ENCODE assay signal across 33 cellular contexts in the genomic region with DNA sequence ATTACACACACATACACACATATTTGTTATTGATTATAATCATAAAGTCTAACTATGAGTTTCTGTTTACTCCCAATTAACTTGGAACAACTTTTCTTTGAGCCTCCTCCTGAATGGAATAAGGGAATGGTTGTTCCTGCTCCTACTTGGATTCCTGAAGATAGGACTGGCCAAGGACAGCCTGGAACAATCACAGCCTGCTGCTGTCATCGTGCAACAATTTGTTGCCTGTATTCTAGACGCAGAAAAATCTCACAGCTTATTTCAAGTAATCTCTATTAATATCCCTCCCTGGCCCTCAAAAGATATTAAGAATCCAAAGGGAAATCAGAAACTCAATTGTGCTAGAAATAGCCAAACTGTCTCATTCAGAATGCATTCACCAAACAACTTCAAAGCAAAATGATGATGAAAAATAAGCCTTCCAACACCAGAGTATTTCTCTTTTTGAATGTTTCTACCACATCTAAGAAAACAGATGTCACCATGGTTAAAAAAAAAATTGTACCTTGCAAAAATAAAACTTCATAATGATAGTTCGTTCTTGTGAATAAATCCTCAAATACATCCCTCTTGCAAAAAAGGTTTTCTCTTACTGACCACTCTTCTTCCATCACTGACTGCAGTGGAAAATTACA. TPM values are rescaled to one million over a fixed set of nuclear protein-coding genes. Genes with fewer than 3 reads are reported as not detected.
DNase-seq lines count a peak whose midpoint lies in the region; ATAC-seq and TF ChIP-seq lines count a peak whose summit lies in the region.
"Had no signal": no experiment of that assay in that cellular context is flagged by ENCODE, and none has a peak within 500 bp of the region (broad histone marks: within the 10 kb centered on the region; RNA-seq: fewer than 3 reads in every experiment).

No MANE protein-coding gene starts in this region.

- H3K27me3 ChIP-seq in ascending aorta (no peaks in the 10 kb centered on the region), left ventricle myocardium inferior (ENCODE audit: low read depth) (no peaks in the 10 kb centered on the region), parathyroid adenoma (ENCODE audit: control insufficient read depth, insufficient read depth, low read length) (no peaks in the 10 kb centered on the region), right lobe of liver (no peaks in the 10 kb centered on the region)
- H3K27me3 ChIP-seq: adrenal gland, brain microvascular endothelial cell, gastrocnemius medialis, ovary, SJCRH30 had no signal

- H3K36me3 ChIP-seq in ascending aorta (no peaks in the 10 kb centered on the region), left ventricle myocardium inferior (no peaks in the 10 kb centered on the region), parathyroid adenoma (ENCODE audit: control insufficient read depth, insufficient read depth, low read length) (no peaks in the 10 kb centered on the region), right lobe of liver (no peaks in the 10 kb centered on the region)
- H3K36me3 ChIP-seq: adrenal gland, brain microvascular endothelial cell, gastrocnemius medialis, ovary, SJCRH30 had no signal

- ATAC-seq in HG02884 (IDR thresholded peaks at IDR 0.05; ENCODE audit: unreplicated experiment) (no peak), right lobe of liver (no peak), GM21529 (IDR thresholded peaks at IDR 0.05; ENCODE audit: unreplicated experiment) (no peak)
- ATAC-seq: activated CD8-positive, alpha-beta T cell treated with anti-CD3 and anti-CD28 coated beads for 36 hours; CD8-positive, alpha-beta T cell; natural killer cell treated with Interleukin-12 subunit alpha and Interleukin-12 subunit beta and Interleukin-15 and Interleukin-18, amount 100 ng/mL, for 72 hours; sciatic nerve; stimulated activated naive CD8-positive, alpha-beta T cell treated with anti-CD3 and anti-CD28 coated beads, Interleukin-15, amount 100 ng/mL, for 72 hours had no signal

- 69% methylated on average over 3 of the region's 3 CpGs for WGBS in right lobe of liver (ENCODE audit: insufficient coverage, low coverage, low lambda C conversion rate, missing lambda C conversion rate)

- H3K9me3 ChIP-seq in ascending aorta (peaks cover 4 to 6% of the 10 kb centered on the region in 2 donors), left ventricle myocardium inferior (replicated peaks) (peaks cover 18% of the 10 kb centered on the region), parathyroid adenoma (ENCODE audit: control insufficient read depth, low read length) (no peaks in the 10 kb centered on the region), right lobe of liver (no peaks in the 10 kb centered on the region)
- H3K9me3 ChIP-seq: gastrocnemius medialis, ovary, SJCRH30 had no signal

- DNase-seq in EH (ENCODE audit: low read depth), result peak; percentile 48
- DNase-seq in ascending aorta (ENCODE audit: low spot score in 2 of 2), result no peak
- DNase-seq in left ventricle myocardium inferior, result no peak
- DNase-seq in right lobe of liver, result no peak
- DNase-seq in activated naive CD4-positive, alpha-beta T cell treated with anti-CD3 and anti-CD28 coated beads, Interleukin-2, amount 50 U/mL, for 16 hours, result no peak
- DNase-seq: activated CD4-positive, CD25-positive, alpha-beta regulatory T cell treated with anti-CD3 and anti-CD28 coated beads, Interleukin-2, amount 50 U/mL, for 72 hours; activated CD8-positive, alpha-beta T cell treated with anti-CD3 and anti-CD28 coated beads for 36 hours; activated gamma-delta T cell treated with Interleukin-2 at 50 U/mL for 16 hours; activated T-cell treated with anti-CD3 and anti-CD28 coated beads for 4 hours; brain microvascular endothelial cell; CD8-positive, alpha-beta T cell; DMS53; effector CD8-positive, alpha-beta T cell; gastrocnemius medialis; GF-D8; HCEC 1CT; NCI-H1048; NCI-H1694 treated with DMSO at 0.1 percent for 48 hours; NCI-H2171; NCI-H524; NK-92 treated with Interleukin-12 subunit alpha and Interleukin-12 subunit beta, amount 100 ng/mL, for 24 hours; ovary; PC-9; SJCRH30; stimulated activated CD4-positive, alpha-beta T cell treated with anti-CD3 and anti-CD28 coated beads, Interleukin-15, amount 100 ng/mL, for 24 hours; stimulated activated naive CD8-positive, alpha-beta T cell treated with anti-CD3 and anti-CD28 coated beads, Interleukin-15, amount 100 ng/mL, for 72 hours; T-helper 1 cell had no signal

- peak overlapping the region; percentile 15 for H3K4me2 ChIP-seq in parathyroid adenoma (ENCODE audit: low read length)
- H3K4me2 ChIP-seq: PC-9 had no signal

- H3K27ac ChIP-seq in ascending aorta (peak overlapping the region; percentile 40 to 57), left ventricle myocardium inferior (replicated peaks) (peak overlapping the region; percentile 91), parathyroid adenoma (peak overlapping the region; percentile 16), right lobe of liver (no peak overlapping the region)
- H3K27ac ChIP-seq: adrenal gland, brain microvascular endothelial cell, gastrocnemius medialis, ovary, PC-9, SJCRH30 had no signal

- H3K79me2 ChIP-seq in parathyroid adenoma, result peaks cover 9% of the 10 kb centered on the region

- no peak overlapping the region for H3K9ac ChIP-seq in parathyroid adenoma

- TF ChIP-seq CTCF in ascending aorta (IDR thresholded peaks at IDR 0.05) (no peak), left ventricle myocardium inferior (IDR thresholded peaks at IDR 0.05; ENCODE audit: borderline replicate concordance) (no peak), parathyroid adenoma (IDR thresholded peaks at IDR 0.05) (no peak), right lobe of liver (IDR thresholded peaks at IDR 0.05) (no peak)

- H3K4me3 ChIP-seq in ascending aorta, result no peak overlapping the region
- H3K4me3 ChIP-seq in left ventricle myocardium inferior, result no peak overlapping the region
- H3K4me3 ChIP-seq in parathyroid adenoma (ENCODE audit: low read depth, low read length), result peak overlapping the region; percentile 30
- no peak overlapping the region for H3K4me3 ChIP-seq in right lobe of liver
- H3K4me3 ChIP-seq: adrenal gland, gastrocnemius medialis, ovary, PC-9, SJCRH30 had no signal

- intact Hi-C loops in ascending aorta (cut with DNase I) (no loop called here), left ventricle myocardium inferior (cut with micrococcal nuclease) (no loop called here), right lobe of liver (cut with DNase I) (no loop called here)

- no peak for TF ChIP-seq POLR2A in right lobe of liver (IDR thresholded peaks at IDR 0.05)

- H3K4me1 ChIP-seq in ascending aorta, result peaks cover 0 to 12% of the 10 kb centered on the region in 2 donors
- H3K4me1 ChIP-seq in left ventricle myocardium inferior, result peaks cover 60% of the 10 kb centered on the region
- H3K4me1 ChIP-seq in parathyroid adenoma, result peaks cover 9% of the 10 kb centered on the region
- H3K4me1 ChIP-seq in right lobe of liver, result no peaks in the 10 kb centered on the region
- H3K4me1 ChIP-seq: SJCRH30 had no signal

- no peak overlapping the region for H2AFZ ChIP-seq in parathyroid adenoma
- H2AFZ ChIP-seq: PC-9 had no signal

RNA-seq across cellular contexts. Expression of gene RCAN1, which starts 30.9 kb away (rescaled TPM):
- total RNA-seq in ascending aorta, result 12.5 TPM
- total RNA-seq in left ventricle myocardium inferior, result 75.3 TPM
- total RNA-seq in right lobe of liver, result 10 to 100 TPM; 34.3 to 71.0 (median 55.4) TPM

Comparison
In these comparisons a context has a peak if more than half of its experiments do, and no peak if none do; other contexts are left out.
1. H3K27ac ChIP-seq: peak in ascending aorta (2 of 2), left ventricle myocardium inferior (single experiment) and parathyroid adenoma (single experiment); none in right lobe of liver (0 of 3).